ENCODE assay signal across 26 cellular contexts in genomic region chr3:194279106-194279505, GRCh38.
DNase-seq lines count a peak whose midpoint lies in the region; ATAC-seq and TF ChIP-seq lines count a peak whose summit lies in the region.
"Had no signal": no experiment of that assay in that cellular context is flagged by ENCODE, and none has a peak within 500 bp of the region (broad histone marks: within the 10 kb centered on the region; RNA-seq: fewer than 3 reads in every experiment).

No MANE protein-coding gene starts in this region.

- TF ChIP-seq POLR2A in esophagus muscularis mucosa (IDR thresholded peaks at IDR 0.05; ENCODE audit: low read depth) (no peak), transverse colon (IDR thresholded peaks at IDR 0.05) (no peak), tibial nerve (IDR thresholded peaks at IDR 0.05) (no peak)

- no peak overlapping the region for H3K18ac ChIP-seq in neuronal stem cell (ENCODE audit: low read length)

- H2BK5ac ChIP-seq in neuronal stem cell (ENCODE audit: low read length): no peak overlapping the region

- TF ChIP-seq CTCF in esophagus muscularis mucosa (IDR thresholded peaks at IDR 0.05): no peak
- TF ChIP-seq CTCF in transverse colon (IDR thresholded peaks at IDR 0.05): no peak
- TF ChIP-seq CTCF in tibial nerve (IDR thresholded peaks at IDR 0.05): no peak

- no peak overlapping the region for H3K9ac ChIP-seq in neuronal stem cell (ENCODE audit: low read depth, low read length, poor library complexity)

- DNase-seq in activated CD8-positive, alpha-beta memory T cell treated with anti-CD3 and anti-CD28 coated beads, Interleukin-2, amount 50 U/mL, for 48 hours: peak; percentile 35
- DNase-seq in activated CD8-positive, alpha-beta memory T cell treated with anti-CD3 and anti-CD28 coated beads for 24 hours: no peak
- no peak for DNase-seq in esophagus muscularis mucosa (ENCODE audit: extremely low spot score)
- DNase-seq in neuronal stem cell (ENCODE audit: low spot score): no peak
- DNase-seq in transverse colon: peak; percentile 0
- DNase-seq in tibial nerve (ENCODE audit: low spot score in 2 of 2): no peak
- DNase-seq in stimulated activated CD4-positive, alpha-beta T cell treated with anti-CD3 and anti-CD28 coated beads, Interleukin-12 subunit alpha, Interleukin-12 subunit beta, amount 100 ng/mL, for 4 hours: no peak
- DNase-seq: 8988T; activated CD4-positive, alpha-beta T cell treated with anti-CD3 and anti-CD28 coated beads, Interleukin-2, amount 50 U/mL, for 4 hours; COR-L47; esophagus squamous epithelium; foreskin keratinocyte; Kasumi-1; kidney glomerular epithelial cell; mucosa of descending colon; NCI-H1436; NCI-H345; SHP77; stimulated activated CD4-positive, alpha-beta T cell treated with anti-CD3 and anti-CD28 coated beads, Interleukin-2, amount 100 ng/mL, for 24 hours; stimulated activated naive CD8-positive, alpha-beta T cell treated with anti-CD3 and anti-CD28 coated beads, Interleukin-15, Interleukin-2, amounts not matched to agents 100 U/mL and 50 U/mL, for 24 hours; T-helper 2 cell; trophoblast cell had no signal

- 96% methylated on average over 8 of the region's 9 CpGs for WGBS in esophagus muscularis mucosa
- no CpG with 5 or more reads among the region's 9 CpGs for WGBS in neuronal stem cell (ENCODE audit: extremely low coverage in 2 of 2, insufficient read length in 2 of 2, insufficient replicate concordance in 1 of 2), 2 donors
- WGBS in transverse colon (ENCODE audit: low coverage in 1 of 2), 2 donors: 88% methylated on average over 9 of the region's 9 CpGs; no CpG with 5 or more reads in 1 of the 2 donors
- WGBS in tibial nerve, 2 donors: 93 to 95% methylated on average over 9 of the region's 9 CpGs

- no peak overlapping the region for H2BK15ac ChIP-seq in neuronal stem cell (ENCODE audit: low read length)

- H2AK5ac ChIP-seq in neuronal stem cell (ENCODE audit: low read depth, low read length): peak overlapping the region; percentile 48

- no peak overlapping the region for H4K8ac ChIP-seq in neuronal stem cell (ENCODE audit: low read depth, low read length)

- no peaks in the 10 kb centered on the region for H3K79me1 ChIP-seq in neuronal stem cell (ENCODE audit: low read depth, low read length)

- no peak overlapping the region for H2BK120ac ChIP-seq in neuronal stem cell (ENCODE audit: low read depth, low read length)

- H3K4me3 ChIP-seq in esophagus muscularis mucosa (no peak overlapping the region), neuronal stem cell (ENCODE audit: low read length in 2 of 2) (no peak overlapping the region), transverse colon (no peak overlapping the region), tibial nerve (no peak overlapping the region)
- H3K4me3 ChIP-seq: esophagus squamous epithelium, lung, mucosa of descending colon had no signal

- intact Hi-C loops in esophagus muscularis mucosa (cut with DNase I) (no loop called here), transverse colon (cut with DNase I; ENCODE audit: low total_unique reads) (no loop called here)

- H3K9me3 ChIP-seq in esophagus muscularis mucosa (no peaks in the 10 kb centered on the region), neuronal stem cell (replicated peaks in 1 of 2; ENCODE audit: control insufficient read depth in 2 of 2, insufficient read depth in 1 of 2, low read depth in 1 of 2, low read length in 2 of 2) (no peaks in the 10 kb centered on the region), transverse colon (no peaks in the 10 kb centered on the region), tibial nerve (no peaks in the 10 kb centered on the region)
- H3K9me3 ChIP-seq: esophagus squamous epithelium, mucosa of descending colon had no signal

- H2BK12ac ChIP-seq in neuronal stem cell (ENCODE audit: low read length): peak overlapping the region; percentile 78

- H3K4ac ChIP-seq in neuronal stem cell (ENCODE audit: low read length): no peak overlapping the region

- no peak overlapping the region for H2AFZ ChIP-seq in neuronal stem cell (ENCODE audit: low read length)

- TF ChIP-seq EP300 in esophagus muscularis mucosa (IDR thresholded peaks at IDR 0.05): no peak
- TF ChIP-seq EP300 in transverse colon (IDR thresholded peaks at IDR 0.05; ENCODE audit: low read depth): no peak
- no peak for TF ChIP-seq EP300 in tibial nerve (IDR thresholded peaks at IDR 0.05)

- no peak for ATAC-seq in HG02759 (IDR thresholded peaks at IDR 0.05; ENCODE audit: unreplicated experiment)
- ATAC-seq: activated CD4-positive, CD25-positive, alpha-beta regulatory T cell treated with anti-CD3 and anti-CD28 coated beads, Interleukin-2, amount 50 U/mL, for 24 hours; foreskin keratinocyte; mucosa of descending colon; stimulated activated naive CD8-positive, alpha-beta T cell treated with anti-CD3 and anti-CD28 coated beads, Interleukin-15, Interleukin-2, amounts not matched to agents 100 U/mL and 50 U/mL, for 24 hours had no signal

- H3K36me3 ChIP-seq in esophagus muscularis mucosa (no peaks in the 10 kb centered on the region), neuronal stem cell (replicated peaks in 1 of 2; ENCODE audit: control insufficient read depth in 2 of 2, insufficient read depth in 2 of 2, low read length in 2 of 2) (no peaks in the 10 kb centered on the region), transverse colon (no peaks in the 10 kb centered on the region), tibial nerve (no peaks in the 10 kb centered on the region)
- H3K36me3 ChIP-seq: esophagus squamous epithelium had no signal

- H4K91ac ChIP-seq in neuronal stem cell (ENCODE audit: low read depth, low read length, poor library complexity): no peak overlapping the region

- H3K27ac ChIP-seq in esophagus muscularis mucosa (replicated peaks in 1 of 4) (peak overlapping the region in 3 of 4 donors; percentile 85 to 92 (median 87)), neuronal stem cell (replicated peaks; ENCODE audit: low read length) (no peak overlapping the region), transverse colon (peak overlapping the region in 1 of 4 donors; percentile 82), tibial nerve (peak overlapping the region in 2 of 4 donors; percentile 78 to 87)
- H3K27ac ChIP-seq: C4-2B, foreskin keratinocyte had no signal

- H3K27me3 ChIP-seq in esophagus muscularis mucosa: no peaks in the 10 kb centered on the region
- peaks cover 0 to 4% (median 0%) of the 10 kb centered on the region in 3 experiments for H3K27me3 ChIP-seq in neuronal stem cell (ENCODE audit: control insufficient read depth in 3 of 3, insufficient read depth in 3 of 3, low read depth in 1 of 3, low read length in 3 of 3)
- H3K27me3 ChIP-seq in transverse colon: no peaks in the 10 kb centered on the region
- no peaks in the 10 kb centered on the region for H3K27me3 ChIP-seq in tibial nerve

- H3K14ac ChIP-seq in neuronal stem cell (ENCODE audit: low read length): no peak overlapping the region

- H3K23ac ChIP-seq in neuronal stem cell (ENCODE audit: low read depth, low read length, poor library complexity): no peak overlapping the region

- H3K4me1 ChIP-seq in esophagus muscularis mucosa (peaks cover 33 to 76% (median 60%) of the 10 kb centered on the region in 4 donors), neuronal stem cell (ENCODE audit: control insufficient read depth in 2 of 2, insufficient read depth in 1 of 2, low read depth in 1 of 2, low read length in 2 of 2) (peaks cover 29 to 39% of the 10 kb centered on the region in 2 donors), transverse colon (peaks cover 19 to 30% (median 22%) of the 10 kb centered on the region in 4 donors), tibial nerve (peaks cover 5 to 73% (median 36%) of the 10 kb centered on the region in 4 donors)
- H3K4me1 ChIP-seq: foreskin keratinocyte had no signal

- in situ Hi-C loops in transverse colon (cut with MboI; ENCODE audit: low pct_ligation_motif_present in 1 of 4, low pct_unique_long_range_greater_than_20kb in 1 of 4, low sequenced_read_pairs in 3 of 4): no loop called here

- no peak overlapping the region for H3K4me2 ChIP-seq in neuronal stem cell (ENCODE audit: insufficient read depth, low read length, poor library complexity, severe bottlenecking)

Comparison
In these comparisons a context has a peak if more than half of its experiments do, and no peak if none do; other contexts are left out.
1. DNase-seq: peak in activated CD8-positive, alpha-beta memory T cell treated with anti-CD3 and anti-CD28 coated beads, Interleukin-2, amount 50 U/mL, for 48 hours (single experiment) and transverse colon (single experiment); none in activated CD8-positive, alpha-beta memory T cell treated with anti-CD3 and anti-CD28 coated beads for 24 hours (single experiment), esophagus muscularis mucosa (single experiment), neuronal stem cell (single experiment), tibial nerve (0 of 2) and stimulated activated CD4-positive, alpha-beta T cell treated with anti-CD3 and anti-CD28 coated beads, Interleukin-12 subunit alpha, Interleukin-12 subunit beta, amount 100 ng/mL, for 4 hours (single experiment).